ENCODE assay signal across 3 cellular contexts in genomic region chr2:166677996-166678395, GRCh38.
TF ChIP-seq lines count a peak whose summit lies in the region.

No MANE protein-coding gene starts in this region.

TF ChIP-seq in A549, 52 proteins besides CTCF, POLR2A, EP300 and RAD21:
- TF ChIP-seq KDM1A (IDR thresholded peaks at IDR 0.05; ENCODE audit: low read depth) (no peak), NFE2L2 (conservative IDR thresholded peaks at IDR 0.05; ENCODE audit: low read length) (peak; percentile 80)
TF ChIP-seq in A549: peak in this region for 1.

TF ChIP-seq in IMR-90, 13 proteins besides CTCF, POLR2A, EP300 and RAD21:
- no peak for TF ChIP-seq CHD1 (IDR thresholded peaks at IDR 0.05; ENCODE audit: low read depth, low read length)
- peak; percentile 44; the same call in 1 of the 2 replicates for TF ChIP-seq NFE2L2 (IDR thresholded peaks at IDR 0.05; ENCODE audit: low read depth, low read length)
- TF ChIP-seq MXI1 (IDR thresholded peaks at IDR 0.05; ENCODE audit: borderline replicate concordance, low read depth, low read length) = no peak
- no peak for TF ChIP-seq MAZ (IDR thresholded peaks at IDR 0.05; ENCODE audit: borderline replicate concordance, low read depth, low read length)
- no peak for TF ChIP-seq CEBPB (IDR thresholded peaks at IDR 0.05; ENCODE audit: low read depth, low read length)
TF ChIP-seq in IMR-90: peak in this region for 1.

TF ChIP-seq in H1, 55 proteins besides CTCF, POLR2A, EP300 and RAD21:
- TF ChIP-seq ATF2 (IDR thresholded peaks at IDR 0.05; ENCODE audit: low read length) (no peak), POU5F1 (IDR thresholded peaks at IDR 0.05; ENCODE audit: low read depth, low read length) (no peak), FOSL1 (IDR thresholded peaks at IDR 0.05; ENCODE audit: insufficient read depth, low read depth, low read length) (no peak), KDM1A (IDR thresholded peaks at IDR 0.05; ENCODE audit: borderline replicate concordance, low read length) (no peak), CEBPB (IDR thresholded peaks at IDR 0.05; ENCODE audit: low read depth, low read length) (no peak), TBP (IDR thresholded peaks at IDR 0.05; ENCODE audit: low read depth, low read length) (no peak), CBX8 (IDR thresholded peaks at IDR 0.05; ENCODE audit: borderline replicate concordance, low read depth, low read length) (no peak), CHD2 (IDR thresholded peaks at IDR 0.05; ENCODE audit: low read length) (no peak), RNF2 (IDR thresholded peaks at IDR 0.05; ENCODE audit: borderline replicate concordance, low read depth, low read length, missing control alignments, poor library complexity, severe bottlenecking) (no peak), CBX5 (IDR thresholded peaks at IDR 0.05; ENCODE audit: low read depth, low read length) (no peak), NANOG (IDR thresholded peaks at IDR 0.05; ENCODE audit: insufficient read depth, low read depth, low read length, poor library complexity, severe bottlenecking) (no peak), EZH2 (IDR thresholded peaks at IDR 0.05; ENCODE audit: low read depth, low read length, severe bottlenecking) (no peak)
